Comparison of ENCODE assay signal across 16 cellular contexts in genomic region chr4:56937262-56937661, GRCh38. TPM values are rescaled to one million over a fixed set of nuclear protein-coding genes. Genes with fewer than 3 reads are reported as not detected.
DNase-seq lines count a peak whose midpoint lies in the region; ATAC-seq and TF ChIP-seq lines count a peak whose summit lies in the region.
"Had no signal": no experiment of that assay in that cellular context is flagged by ENCODE, and none has a peak within 500 bp of the region (broad histone marks: within the 10 kb centered on the region; RNA-seq: fewer than 3 reads in every experiment).

No MANE protein-coding gene starts in this region.

- no peak overlapping the region for H4K5ac ChIP-seq in mesendoderm (ENCODE audit: low read length)

- no peaks in the 10 kb centered on the region for H3K27me3 ChIP-seq in mesendoderm (ENCODE audit: insufficient read depth, low read length, poor library complexity)
- H3K27me3 ChIP-seq: testis had no signal

- H3K79me2 ChIP-seq in mesendoderm (ENCODE audit: control insufficient read depth, insufficient read depth, low read length), result no peaks in the 10 kb centered on the region
- H3K79me2 ChIP-seq: parathyroid adenoma had no signal

- H3K36me3 ChIP-seq in mesendoderm (ENCODE audit: control insufficient read depth, insufficient read depth, low read length), result no peaks in the 10 kb centered on the region

- H3K4me1 Mint-ChIP-seq in activated naive CD4-positive, alpha-beta T cell treated with anti-CD3 and anti-CD28 coated beads, Interleukin-2, amount 10 ng/mL, durations not matched to agents 7 days and 5 days, result no peaks in the 10 kb centered on the region
- no peaks in the 10 kb centered on the region for H3K4me1 Mint-ChIP-seq in stimulated activated effector memory CD8-positive, alpha-beta T cell treated with anti-CD3 and anti-CD28 coated beads, Interleukin-12 subunit alpha, Interleukin-12 subunit beta, amount 100 ng/mL, for 72 hours
- H3K4me1 Mint-ChIP-seq: B cell, endodermal cell had no signal

- no peak overlapping the region for H2BK5ac ChIP-seq in mesendoderm (ENCODE audit: low read length)

- no peak overlapping the region for H3K4ac ChIP-seq in mesendoderm (ENCODE audit: low read depth, low read length)

- H3K27ac ChIP-seq in mesendoderm (ENCODE audit: low read depth, low read length), result no peak overlapping the region
- H3K27ac ChIP-seq in coronary artery, result no peak overlapping the region
- H3K27ac ChIP-seq: parathyroid adenoma, testis had no signal

- H3K27me3 Mint-ChIP-seq in activated naive CD4-positive, alpha-beta T cell treated with anti-CD3 and anti-CD28 coated beads, Interleukin-2, amount 10 ng/mL, durations not matched to agents 7 days and 5 days, result no peaks in the 10 kb centered on the region
- H3K27me3 Mint-ChIP-seq: B cell had no signal

- H3K23ac ChIP-seq in mesendoderm (ENCODE audit: low read length), result no peak overlapping the region

- no peak overlapping the region for H2BK120ac ChIP-seq in mesendoderm (ENCODE audit: low read depth, low read length)

- H4K8ac ChIP-seq in mesendoderm (ENCODE audit: low read depth, low read length), result no peak overlapping the region

- H3K9ac ChIP-seq in mesendoderm (ENCODE audit: low read length), result no peak overlapping the region
- H3K9ac ChIP-seq: parathyroid adenoma had no signal

- H3K4me3 Mint-ChIP-seq in activated naive CD4-positive, alpha-beta T cell treated with anti-CD3 and anti-CD28 coated beads, Interleukin-2, amount 10 ng/mL, durations not matched to agents 7 days and 5 days, result no peak overlapping the region
- H3K4me3 Mint-ChIP-seq in stimulated activated effector memory CD8-positive, alpha-beta T cell treated with anti-CD3 and anti-CD28 coated beads, Interleukin-12 subunit alpha, Interleukin-12 subunit beta, amount 100 ng/mL, for 72 hours, result no peak overlapping the region
- H3K4me3 Mint-ChIP-seq: B cell, endodermal cell had no signal

- no peak overlapping the region for H3K56ac ChIP-seq in mesendoderm (ENCODE audit: low read length)

- H3K4me3 ChIP-seq in mesendoderm (ENCODE audit: low read length) (no peak overlapping the region), coronary artery (no peak overlapping the region)
- H3K4me3 ChIP-seq: testis had no signal

- no peak overlapping the region for H3K4me2 ChIP-seq in mesendoderm (ENCODE audit: low read length)

- H3K36me3 Mint-ChIP-seq in activated naive CD4-positive, alpha-beta T cell treated with anti-CD3 and anti-CD28 coated beads, Interleukin-2, amount 10 ng/mL, durations not matched to agents 7 days and 5 days, result peaks cover 37% of the 10 kb centered on the region
- peaks cover 64% of the 10 kb centered on the region for H3K36me3 Mint-ChIP-seq in stimulated activated effector memory CD8-positive, alpha-beta T cell treated with anti-CD3 and anti-CD28 coated beads, Interleukin-12 subunit alpha, Interleukin-12 subunit beta, amount 100 ng/mL, for 72 hours

- no peak overlapping the region for H2BK15ac ChIP-seq in mesendoderm (replicated peaks; ENCODE audit: low read depth)

- CTCF ChIA-PET in activated naive CD4-positive, alpha-beta T cell treated with anti-CD3 and anti-CD28 coated beads, Interleukin-2, amount 10 ng/mL, durations not matched to agents 7 days and 5 days (lab: Charles Lee), result no interaction called here

- H3K79me1 ChIP-seq in mesendoderm (ENCODE audit: low read length), result peaks cover 2% of the 10 kb centered on the region

- H3K18ac ChIP-seq in mesendoderm (ENCODE audit: low read length), result no peak overlapping the region

- H2AK5ac ChIP-seq in mesendoderm (ENCODE audit: low read length), result no peak overlapping the region

- no peak for TF ChIP-seq CTCF in coronary artery (IDR thresholded peaks at IDR 0.05)

- WGBS in mesendoderm (ENCODE audit: extremely low coverage, insufficient coverage, low lambda C conversion rate), result no CpG with 5 or more reads among the region's 6 CpGs

- no peak for DNase-seq in activated naive CD4-positive, alpha-beta T cell treated with anti-CD3 and anti-CD28 coated beads, Interleukin-2, amount 10 ng/mL, durations not matched to agents 7 days and 5 days
- no peak for DNase-seq in activated naive CD4-positive, alpha-beta T cell (lab: John Stamatoyannopoulos, UW)
- peak; percentile 42 for DNase-seq in fibroblast of gingiva (ENCODE audit: low read depth)
- no peak for DNase-seq in stimulated activated effector memory CD8-positive, alpha-beta T cell treated with anti-CD3 and anti-CD28 coated beads, Interleukin-12 subunit alpha, Interleukin-12 subunit beta, amount 100 ng/mL, for 72 hours (ENCODE audit: low spot score in 2 of 2)
- no peak for DNase-seq in mesendoderm
- no peak for DNase-seq in NOMO-1 treated with DMSO at 0.1 percent for 48 hours (lab: John Stamatoyannopoulos, UW; ENCODE audit: unreplicated experiment)
- DNase-seq in coronary artery (ENCODE audit: low spot score), result no peak
- DNase-seq: activated CD4-positive, CD25-positive, alpha-beta regulatory T cell; endodermal cell; left cardiac atrium; NCI-H1436; stimulated activated CD4-positive, alpha-beta T cell treated with anti-CD3 and anti-CD28 coated beads, Interleukin-4, amount 100 ng/mL, for 24 hours; testis had no signal

- H3K4me1 ChIP-seq in mesendoderm (ENCODE audit: control insufficient read depth, low read depth, low read length), result no peaks in the 10 kb centered on the region
- H3K4me1 ChIP-seq: parathyroid adenoma, testis had no signal

- peak overlapping the region; percentile 8 for H3K27ac Mint-ChIP-seq in activated naive CD4-positive, alpha-beta T cell treated with anti-CD3 and anti-CD28 coated beads, Interleukin-2, amount 10 ng/mL, durations not matched to agents 7 days and 5 days
- H3K27ac Mint-ChIP-seq in stimulated activated effector memory CD8-positive, alpha-beta T cell treated with anti-CD3 and anti-CD28 coated beads, Interleukin-12 subunit alpha, Interleukin-12 subunit beta, amount 100 ng/mL, for 72 hours, result peak overlapping the region; percentile 54
- H3K27ac Mint-ChIP-seq: B cell, endodermal cell had no signal

- H3K9me3 Mint-ChIP-seq in activated naive CD4-positive, alpha-beta T cell treated with anti-CD3 and anti-CD28 coated beads, Interleukin-2, amount 10 ng/mL, durations not matched to agents 7 days and 5 days, result no peaks in the 10 kb centered on the region
- H3K9me3 Mint-ChIP-seq in stimulated activated effector memory CD8-positive, alpha-beta T cell treated with anti-CD3 and anti-CD28 coated beads, Interleukin-12 subunit alpha, Interleukin-12 subunit beta, amount 100 ng/mL, for 72 hours, result no peaks in the 10 kb centered on the region
- H3K9me3 Mint-ChIP-seq: endodermal cell had no signal

- ATAC-seq in SK-N-SH treated with all-trans-retinoic acid at 6 μM for 48 hours, result peak; percentile 74
- ATAC-seq in stimulated activated effector memory CD8-positive, alpha-beta T cell treated with anti-CD3 and anti-CD28 coated beads, Interleukin-12 subunit alpha, Interleukin-12 subunit beta, amount 100 ng/mL, for 72 hours, result no peak

TF ChIP-seq in SK-N-SH treated with all-trans-retinoic acid at 6 μM for 48 hours, 23 proteins besides CTCF, POLR2A, EP300 and RAD21:
- TF ChIP-seq ZFP3 (CRISPR knock-in tag; IDR thresholded peaks at IDR 0.05), result peak; percentile 94
- TF ChIP-seq CSDC2 (CRISPR knock-in tag; IDR thresholded peaks at IDR 0.05), result no peak
- TF ChIP-seq SNAI2 (CRISPR knock-in tag; IDR thresholded peaks at IDR 0.05), result no peak
- TF ChIP-seq RARB (CRISPR knock-in tag; IDR thresholded peaks at IDR 0.05), result no peak
- TF ChIP-seq TOX (CRISPR knock-in tag; IDR thresholded peaks at IDR 0.05; ENCODE audit: borderline replicate concordance), result no peak

RNA-seq across cellular contexts. Expression of gene REST, which starts 29.6 kb away (rescaled TPM):
- 35.6 TPM for polyA plus RNA-seq in mesendoderm (2013, experiment 1 of 2)
- 36.6 TPM for polyA plus RNA-seq in mesendoderm (2013, experiment 2 of 2)

RNA-seq across cellular contexts. Expression of gene NOA1, which starts 40.1 kb away (rescaled TPM):
- polyA plus RNA-seq in mesendoderm (2013, experiment 1 of 2), result 13.9 TPM
- 14.4 TPM for polyA plus RNA-seq in mesendoderm (2013, experiment 2 of 2)

RNA-seq across cellular contexts. Expression of gene POLR2B, which starts 41.4 kb away (rescaled TPM):
- 76.2 TPM for polyA plus RNA-seq in mesendoderm (2013, experiment 1 of 2)
- 74.4 TPM for polyA plus RNA-seq in mesendoderm (2013, experiment 2 of 2)
